ENCODE assay signal across 9 cellular contexts in genomic region chrX:107537815-107538214, GRCh38.
DNase-seq lines count a peak whose midpoint lies in the region; ATAC-seq, FAIRE-seq and TF ChIP-seq lines count a peak whose summit lies in the region.
"Had no signal": no experiment of that assay in that cellular context is flagged by ENCODE, and none has a peak within 500 bp of the region (broad histone marks: within the 10 kb centered on the region; RNA-seq: fewer than 3 reads in every experiment).

No MANE protein-coding gene starts in this region.

- H3K4me2 ChIP-seq in GM12878 (ENCODE audit: control insufficient read depth, insufficient read depth) (no peak overlapping the region), HepG2 (ENCODE audit: low read depth, low read length) (no peak overlapping the region)

- CTCF ChIA-PET in HEK293T (lab: Yijun Ruan, JAX) (interaction anchor here (0.8 to 1.6 kb wide), 5 partner anchors 12 to 571 kb away, joined by 3 to 7 read pairs (median 4); partner anchors contain the start of genes PRPS1 and TSC22D3), Panc1 (lab: Charles Lee) (interaction anchor here (0.6 to 1.1 kb wide), 3 partner anchors 9 to 95 kb away, joined by 3 to 9 read pairs (median 9); no protein-coding TSS in a partner anchor), GM12878 (lab: Yijun Ruan, JAX) (interaction anchor here (1.0 to 3.8 kb wide), 5 partner anchors 17 to 243 kb away, joined by 3 to 30 read pairs (median 5); partner anchors contain the start of genes NCBP2L and TSC22D3), HepG2 (lab: Yijun Ruan, JAX; ENCODE audit: low intra/inter-chr PET ratio, low total read pairs) (no interaction called here)

- SMC1A ChIA-PET in GM12878 (lab: Charles Lee; ENCODE audit: uncharacterized antibody, unreplicated experiment), result interaction anchor here (1.0 kb wide), 1 partner anchor 94 kb away, joined by 4 read pairs; no protein-coding TSS in a partner anchor

- H3K36me3 ChIP-seq in Panc1 (ENCODE audit: control insufficient read depth, insufficient read depth, low read length) (no peaks in the 10 kb centered on the region), GM12878 (ENCODE audit: control insufficient read depth in 2 of 2, insufficient read depth in 2 of 2, low read length in 1 of 2) (no peaks in the 10 kb centered on the region), HepG2 (replicated peaks in 1 of 2; ENCODE audit: control insufficient read depth in 1 of 2, insufficient read depth in 2 of 2, low read length in 2 of 2) (no peaks in the 10 kb centered on the region)

- no peak for TF ChIP-seq POLR2A in GM12878 (IDR thresholded peaks at IDR 0.05; ENCODE audit: low read depth, low read length)
- TF ChIP-seq POLR2A in HepG2 (IDR thresholded peaks at IDR 0.05; ENCODE audit: insufficient read depth in 1 of 2, low read depth in 2 of 2, low read length in 2 of 2), result no peak

- H2AFZ ChIP-seq in GM12878 (ENCODE audit: control insufficient read depth, low read depth, low read length) (no peak overlapping the region), HepG2 (ENCODE audit: low read length) (no peak overlapping the region)

- ATAC-seq in Panc1 (peak; percentile 89), GM12878 (peak; percentile 80), HepG2 (peak; percentile 58; the same call in 2 of the 3 replicates), GM18498 (IDR thresholded peaks at IDR 0.05; ENCODE audit: unreplicated experiment) (no peak)

- H4K20me1 ChIP-seq in GM12878 (ENCODE audit: control insufficient read depth, insufficient read depth) (no peaks in the 10 kb centered on the region), HepG2 (ENCODE audit: insufficient read depth, low read length) (no peaks in the 10 kb centered on the region)

- DNase-seq in D721Med (ENCODE audit: insufficient read length, low spot score) (no peak), HEK293T (ENCODE audit: extremely low spot score) (peak; percentile 72), Panc1 (ENCODE audit: low read depth, low spot score) (peak; percentile 41), GM12878 (ENCODE audit: low read depth, low spot score) (no peak), HepG2 (ENCODE audit: low spot score) (peak; percentile 16), hepatic stellate cell (ENCODE audit: low spot score) (no peak), medulla oblongata (ENCODE audit: extremely low spot score) (no peak)

- WGBS in GM12878 (ENCODE audit: insufficient coverage, insufficient replicate concordance, low lambda C conversion rate, missing lambda C conversion rate), result 20% methylated on average over 6 of the region's 6 CpGs
- 1% methylated on average over 6 of the region's 6 CpGs for WGBS in HepG2 (ENCODE audit: low lambda C conversion rate)

- FAIRE-seq in D721Med (lab: Jason Lieb, UNC), result no peak
- no peak for FAIRE-seq in GM12878 (lab: Jason Lieb, UNC)
- no peak for FAIRE-seq in HepG2 (lab: Jason Lieb, UNC)
- FAIRE-seq: islet of Langerhans had no signal

- RAD21 ChIA-PET in GM12878 (lab: Charles Lee; ENCODE audit: unreplicated experiment), result no interaction called here

- POLR2A ChIA-PET in HEK293T (lab: Yijun Ruan, JAX), result interaction anchor here (5.2 kb wide), 1 partner anchor 91 kb away, joined by 21 read pairs; the partner anchor contains the start of gene PRPS1
- POLR2A ChIA-PET in Panc1 (lab: Charles Lee), result interaction anchor here (1.0 kb wide), 1 partner anchor 91 kb away, joined by 6 read pairs; the partner anchor contains the start of gene PRPS1
- POLR2A ChIA-PET in GM12878 (lab: Charles Lee), result no interaction called here
- POLR2A ChIA-PET in HepG2 (lab: Yijun Ruan, JAX), result no interaction called here

- H3K79me2 ChIP-seq in GM12878 (ENCODE audit: control insufficient read depth, insufficient read depth, low read length) (no peaks in the 10 kb centered on the region), HepG2 (ENCODE audit: insufficient read depth, low read length) (no peaks in the 10 kb centered on the region)

- peak; percentile 45 for TF ChIP-seq CTCF in D721Med (IDR thresholded peaks at IDR 0.05; ENCODE audit: insufficient read depth, missing control alignments)
- peak; percentile 81 for TF ChIP-seq CTCF in Panc1 (IDR thresholded peaks at IDR 0.05)
- TF ChIP-seq CTCF in GM12878 (IDR thresholded peaks at IDR 0.05 in 2 of 3, conservative IDR thresholded peaks at IDR 0.05 in 1 of 3; ENCODE audit: control insufficient read depth in 2 of 3, extremely low read depth in 1 of 3, insufficient read depth in 1 of 3, low read depth in 3 of 3, low read length in 3 of 3), result peak; percentile 49 to 55 (median 51); a peak in 4 of 6 replicates
- TF ChIP-seq CTCF in HepG2 (CRISPR knock-in tag; IDR thresholded peaks at IDR 0.05), result peak; percentile 68

- intact Hi-C loops in Panc1 (cut with micrococcal nuclease; ENCODE audit: unreplicated experiment), result loop anchor here (2.0 to 10.0 kb wide), 4 partner anchors 89 to 357 kb away; partner anchors contain the start of genes NCBP2L, PRPS1 and TSC22D3
- intact Hi-C loops in GM12878 (cut with micrococcal nuclease; ENCODE audit: unreplicated experiment), result loop anchor here (2.0 to 5.0 kb wide), 2 partner anchors 104 to 239 kb away; partner anchors contain the start of gene NCBP2L
- intact Hi-C loops in HepG2 (cut with micrococcal nuclease; ENCODE audit: unreplicated experiment), result no loop called here

- H3K9ac ChIP-seq in GM12878 (ENCODE audit: control insufficient read depth, insufficient read depth, low read length) (no peak overlapping the region), HepG2 (ENCODE audit: insufficient read depth, low read depth, low read length) (no peak overlapping the region)

- peak; percentile 64 for TF ChIP-seq RAD21 in GM12878 (IDR thresholded peaks at IDR 0.05; ENCODE audit: insufficient read depth, low read depth, low read length)
- no peak for TF ChIP-seq RAD21 in HepG2 (CRISPR knock-in tag; IDR thresholded peaks at IDR 0.05)

- H3K4me3 ChIP-seq in Panc1 (ENCODE audit: low read depth in 2 of 2, low read length in 2 of 2) (no peak overlapping the region), GM12878 (no peak overlapping the region), HepG2 (replicated peaks in 1 of 3; ENCODE audit: insufficient read depth in 1 of 3, low read depth in 2 of 3, low read length in 3 of 3) (no peak overlapping the region)

- TF ChIP-seq EP300 in GM12878 (IDR thresholded peaks at IDR 0.05; ENCODE audit: borderline replicate concordance in 1 of 2, control insufficient read depth in 1 of 2, low read depth in 2 of 2, low read length in 2 of 2) (no peak), HepG2 (IDR thresholded peaks at IDR 0.05; ENCODE audit: low read depth in 2 of 2, low read length in 2 of 2) (no peak), HepG2 (CRISPR knock-in tag; IDR thresholded peaks at IDR 0.05; ENCODE audit: borderline replicate concordance) (no peak)

- BruUV-seq in Panc1 (replicated peaks; lab: Mats Ljungman, UMichigan), result no TSS peak
- BruUV-seq in GM12878 (replicated peaks; lab: Mats Ljungman, UMichigan), result no TSS peak
- no TSS peak for BruUV-seq in HepG2 (replicated peaks; lab: Mats Ljungman, UMichigan)

- H3K27me3 ChIP-seq in Panc1 (ENCODE audit: control insufficient read depth, insufficient read depth, low read length), result no peaks in the 10 kb centered on the region
- no peaks in the 10 kb centered on the region; a peak in 2 of 4 replicates for H3K27me3 ChIP-seq in GM12878 (replicated peaks in 1 of 2; ENCODE audit: control insufficient read depth in 2 of 2, insufficient read depth in 2 of 2, low read length in 1 of 2)
- no peaks in the 10 kb centered on the region for H3K27me3 ChIP-seq in HepG2 (ENCODE audit: control insufficient read depth in 1 of 2, insufficient read depth in 2 of 2, low read length in 2 of 2)

- no peaks in the 10 kb centered on the region for H3K9me3 ChIP-seq in Panc1 (ENCODE audit: control insufficient read depth, insufficient read depth, low read depth, low read length)
- no peaks in the 10 kb centered on the region for H3K9me3 ChIP-seq in GM12878 (replicated peaks; ENCODE audit: control insufficient read depth, insufficient read depth, low read length)
- H3K9me3 ChIP-seq in HepG2 (ENCODE audit: low read length), result no peaks in the 10 kb centered on the region

- no peak overlapping the region for H3K27ac ChIP-seq in Panc1 (ENCODE audit: low read length)
- H3K27ac ChIP-seq in GM12878 (ENCODE audit: control insufficient read depth, insufficient read depth), result no peak overlapping the region
- H3K27ac ChIP-seq in HepG2 (ENCODE audit: extremely low read length, insufficient read depth, low read length), result no peak overlapping the region

- in situ Hi-C loops in Panc1 (cut with HindIII; ENCODE audit: low pct_unique_long_range_greater_than_20kb, low sequenced_read_pairs) (no loop called here), GM12878 (cut with MboI) (no loop called here), HepG2 (cut with HindIII; ENCODE audit: extremely low pct_ligation_motif_present, low pct_unique_long_range_greater_than_20kb) (no loop called here)

- H3K4me1 ChIP-seq in Panc1 (ENCODE audit: control insufficient read depth, insufficient read depth, low read length), result no peaks in the 10 kb centered on the region
- H3K4me1 ChIP-seq in GM12878 (ENCODE audit: control insufficient read depth, insufficient read depth, low read length), result no peaks in the 10 kb centered on the region
- H3K4me1 ChIP-seq in HepG2 (ENCODE audit: insufficient read depth, low read length), result no peaks in the 10 kb centered on the region

TF ChIP-seq in HEK293T, 16 proteins besides CTCF, POLR2A, EP300 and RAD21:
- TF ChIP-seq BHLHE40 (IDR thresholded peaks at IDR 0.05; ENCODE audit: borderline replicate concordance) (no peak), FOXM1 (IDR thresholded peaks at IDR 0.05; ENCODE audit: borderline replicate concordance) (no peak), ZNF384 (IDR thresholded peaks at IDR 0.05) (no peak)

TF ChIP-seq in GM12878, 131 proteins besides CTCF, POLR2A, EP300 and RAD21 (continues in another document):
- no peak for TF ChIP-seq POLR2AphosphoS5 (IDR thresholded peaks at IDR 0.05; ENCODE audit: low read length)
- TF ChIP-seq RELA (IDR thresholded peaks at IDR 0.05; ENCODE audit: borderline replicate concordance, partially characterized antibody), result no peak
- no peak for TF ChIP-seq SMC3 (IDR thresholded peaks at IDR 0.05; ENCODE audit: borderline replicate concordance, low read length)
- TF ChIP-seq TARDBP (IDR thresholded peaks at IDR 0.05; ENCODE audit: borderline replicate concordance), result no peak

TF ChIP-seq in HepG2, 621 proteins besides CTCF, POLR2A, EP300 and RAD21:
- TF ChIP-seq SMC3 (IDR thresholded peaks at IDR 0.05; ENCODE audit: low read length), result peak; percentile 29; the same call in 1 of the 2 replicates
- no peak for TF ChIP-seq ZNF552 (CRISPR knock-in tag; IDR thresholded peaks at IDR 0.05; ENCODE audit: borderline replicate concordance)
- peak; percentile 60 for TF ChIP-seq STAG1 (CRISPR knock-in tag; IDR thresholded peaks at IDR 0.05)
- TF ChIP-seq MEF2D (CRISPR knock-in tag; IDR thresholded peaks at IDR 0.05), result no peak

Comparison
In these comparisons a context has a peak if more than half of its experiments do, and no peak if none do; other contexts are left out.
1. DNase-seq: peak in HEK293T (single experiment), Panc1 (single experiment) and HepG2 (single experiment); none in D721Med (single experiment), GM12878 (single experiment), hepatic stellate cell (single experiment) and medulla oblongata (single experiment).
2. POLR2A ChIA-PET loops: an anchor here in HEK293T (5.2 kb wide) and Panc1 (1.0 kb wide); none called in GM12878 and HepG2.
3. Peak in every context shown above with its lines, with median percentiles within 50 percentile points of each other: CTCF ChIP-seq.